Comparison of ENCODE assay signal across 18 cellular contexts in genomic region chrX:115911967-115912366, GRCh38.
"Had no signal": no experiment of that assay in that cellular context is flagged by ENCODE, and none has a peak within 500 bp of the region (broad histone marks: within the 10 kb centered on the region; RNA-seq: fewer than 3 reads in every experiment).

No MANE protein-coding gene starts in this region.

- H3K27me3 ChIP-seq: gastrocnemius medialis, suprapubic skin had no signal

- H3K4me1 ChIP-seq: gastrocnemius medialis, left ventricle myocardium inferior, psoas muscle, suprapubic skin had no signal

- ATAC-seq: gastrocnemius medialis; psoas muscle; right cardiac atrium; stimulated activated naive CD8-positive, alpha-beta T cell treated with anti-CD3 and anti-CD28 coated beads, Interleukin-15, amount 100 ng/mL, for 72 hours had no signal

- H3K4me1 Mint-ChIP-seq: activated naive CD8-positive, alpha-beta T cell treated with anti-CD3 and anti-CD28 coated beads for 36 hours; neural crest cell; stimulated activated naive CD8-positive, alpha-beta T cell treated with anti-CD3 and anti-CD28 coated beads, Interleukin-15, amount 100 ng/mL, for 72 hours had no signal

- H3K9me3 Mint-ChIP-seq: activated T-helper 1 cell treated with anti-CD3 and anti-CD28 coated beads, Interleukin-12 subunit alpha, Interleukin-12 subunit beta, Interleukin-2, Interleukin-4 antibody, amounts not matched to agents 30 ng/mL and 10 ng/mL and 1 ng/mL, durations not matched to agents 14 hours and 24 hours and 36 hours; stimulated activated naive CD8-positive, alpha-beta T cell treated with anti-CD3 and anti-CD28 coated beads, Interleukin-15, amount 100 ng/mL, for 72 hours had no signal

- H3K4me3 Mint-ChIP-seq: activated naive CD8-positive, alpha-beta T cell treated with anti-CD3 and anti-CD28 coated beads for 36 hours; activated T-helper 1 cell treated with anti-CD3 and anti-CD28 coated beads, Interleukin-12 subunit alpha, Interleukin-12 subunit beta, Interleukin-2, Interleukin-4 antibody, amounts not matched to agents 30 ng/mL and 10 ng/mL and 1 ng/mL, durations not matched to agents 14 hours and 24 hours and 36 hours; neural crest cell; stimulated activated naive CD8-positive, alpha-beta T cell treated with anti-CD3 and anti-CD28 coated beads, Interleukin-15, amount 100 ng/mL, for 72 hours had no signal

- H3K36me3 ChIP-seq: gastrocnemius medialis, left ventricle myocardium inferior, suprapubic skin, WERI-Rb-1 had no signal

- H3K9me3 ChIP-seq: gastrocnemius medialis, psoas muscle, suprapubic skin had no signal

- H3K4me3 ChIP-seq: gastrocnemius medialis, left ventricle myocardium inferior, psoas muscle, skin epidermis, suprapubic skin had no signal

- H3K27ac Mint-ChIP-seq: activated naive CD8-positive, alpha-beta T cell treated with anti-CD3 and anti-CD28 coated beads for 36 hours; activated T-helper 1 cell treated with anti-CD3 and anti-CD28 coated beads, Interleukin-12 subunit alpha, Interleukin-12 subunit beta, Interleukin-2, Interleukin-4 antibody, amounts not matched to agents 30 ng/mL and 10 ng/mL and 1 ng/mL, durations not matched to agents 14 hours and 24 hours and 36 hours; stimulated activated naive CD8-positive, alpha-beta T cell treated with anti-CD3 and anti-CD28 coated beads, Interleukin-15, amount 100 ng/mL, for 72 hours had no signal

- H3K27ac ChIP-seq: gastrocnemius medialis, left ventricle myocardium inferior, psoas muscle, skin epidermis, suprapubic skin, WERI-Rb-1 had no signal

- H3K36me3 Mint-ChIP-seq: activated naive CD8-positive, alpha-beta T cell treated with anti-CD3 and anti-CD28 coated beads for 36 hours had no signal

- DNase-seq: activated CD4-positive, alpha-beta T cell treated with anti-CD3 and anti-CD28 coated beads, Interleukin-2, amount 50 U/mL, for 48 hours; activated naive CD4-positive, alpha-beta T cell; activated naive CD8-positive, alpha-beta T cell treated with anti-CD3 and anti-CD28 coated beads for 36 hours; activated T-cell treated with anti-CD3 and anti-CD28 coated beads for 4 hours; amniotic stem cell; effector CD4-positive, alpha-beta T cell; gastrocnemius medialis; left ventricle myocardium inferior; psoas muscle; right cardiac atrium; stimulated activated CD4-positive, alpha-beta T cell treated with anti-CD3 and anti-CD28 coated beads, Interleukin-15, amount 100 ng/mL, for 24 hours; stimulated activated CD4-positive, alpha-beta T cell treated with anti-CD3 and anti-CD28 coated beads, Interleukin-2, amount 100 ng/mL, for 48 hours; stimulated activated naive CD8-positive, alpha-beta T cell treated with anti-CD3 and anti-CD28 coated beads, Interleukin-15, amount 100 ng/mL, for 72 hours had no signal

- H3K27me3 Mint-ChIP-seq: activated naive CD8-positive, alpha-beta T cell treated with anti-CD3 and anti-CD28 coated beads for 36 hours; stimulated activated naive CD8-positive, alpha-beta T cell treated with anti-CD3 and anti-CD28 coated beads, Interleukin-15, amount 100 ng/mL, for 72 hours had no signal
